Comparison of ENCODE assay signal across 13 cellular contexts in genomic region chrX:136588060-136588459, GRCh38. TPM values are rescaled to one million over a fixed set of nuclear protein-coding genes. Genes with fewer than 3 reads are reported as not detected.
DNase-seq lines count a peak whose midpoint lies in the region; ATAC-seq, FAIRE-seq and TF ChIP-seq lines count a peak whose summit lies in the region.
"Had no signal": no experiment of that assay in that cellular context is flagged by ENCODE, and none has a peak within 500 bp of the region (broad histone marks: within the 10 kb centered on the region; RNA-seq: fewer than 3 reads in every experiment).

No MANE protein-coding gene starts in this region.

- no peaks in the 10 kb centered on the region for H3K36me3 Mint-ChIP-seq in chondrocyte (ENCODE audit: low read depth)
- no peaks in the 10 kb centered on the region for H3K36me3 Mint-ChIP-seq in CD14-positive monocyte
- no peaks in the 10 kb centered on the region for H3K36me3 Mint-ChIP-seq in glutamatergic neuron (ENCODE audit: unreplicated experiment)

- no peaks in the 10 kb centered on the region for H3K27me3 Mint-ChIP-seq in chondrocyte (ENCODE audit: low read depth)
- peaks cover 0 to 2% (median 0%) of the 10 kb centered on the region in 3 donors for H3K27me3 Mint-ChIP-seq in CD14-positive monocyte (ENCODE audit: low read depth in 3 of 3)
- no peaks in the 10 kb centered on the region for H3K27me3 Mint-ChIP-seq in glutamatergic neuron (ENCODE audit: unreplicated experiment)

- no peak overlapping the region for H3K4me3 Mint-ChIP-seq in chondrocyte (ENCODE audit: unreplicated experiment)
- H3K4me3 Mint-ChIP-seq in CD14-positive monocyte: no peak overlapping the region
- H3K4me3 Mint-ChIP-seq in glutamatergic neuron (ENCODE audit: unreplicated experiment): no peak overlapping the region
- H3K4me3 Mint-ChIP-seq: nephron progenitor cell had no signal

- H3K4me1 Mint-ChIP-seq in chondrocyte (ENCODE audit: low read depth) (no peaks in the 10 kb centered on the region), CD14-positive monocyte (peaks cover 5% of the 10 kb centered on the region), glutamatergic neuron (ENCODE audit: low read depth, unreplicated experiment) (no peaks in the 10 kb centered on the region)

- intact Hi-C loops in CD14-positive monocyte (cut with micrococcal nuclease): no loop called here

- DNase-seq in GM18507 (ENCODE audit: extremely low spot score, insufficient read length, low read depth): no peak
- peak; percentile 57 for DNase-seq in epithelial cell of esophagus (ENCODE audit: low read depth)
- no peak for DNase-seq in chondrocyte (ENCODE audit: low spot score)
- DNase-seq in CD14-positive monocyte (ENCODE audit: low spot score): no peak
- no peak for DNase-seq in EL
- DNase-seq in glutamatergic neuron: no peak
- DNase-seq: NCI-H1694, nephron progenitor cell had no signal

- no peak for TF ChIP-seq CTCF in epithelial cell of esophagus (IDR thresholded peaks at IDR 0.05; ENCODE audit: insufficient read depth, low read depth, low read length, missing control alignments)
- no peak for TF ChIP-seq CTCF in chondrocyte (IDR thresholded peaks at IDR 0.05)
- no peak for TF ChIP-seq CTCF in CD14-positive monocyte (IDR thresholded peaks at IDR 0.05)
- no peak for TF ChIP-seq CTCF in glutamatergic neuron (IDR thresholded peaks at IDR 0.05; ENCODE audit: partially characterized antibody, unreplicated experiment)

- H3K27ac Mint-ChIP-seq in chondrocyte (ENCODE audit: unreplicated experiment) (no peak overlapping the region), CD14-positive monocyte (no peak overlapping the region), glutamatergic neuron (ENCODE audit: unreplicated experiment) (no peak overlapping the region)
- H3K27ac Mint-ChIP-seq: nephron progenitor cell had no signal

- ATAC-seq in GM19467 (IDR thresholded peaks at IDR 0.05; ENCODE audit: unreplicated experiment): peak; percentile 57
- ATAC-seq in HG03432 (IDR thresholded peaks at IDR 0.05; ENCODE audit: unreplicated experiment): peak; percentile 78

- peak; percentile 81 for FAIRE-seq in GM18507 (lab: Jason Lieb, UNC)
- FAIRE-seq: RCC 7860 had no signal

- H3K9me3 Mint-ChIP-seq in chondrocyte (ENCODE audit: low read depth) (peaks cover 7% of the 10 kb centered on the region), CD14-positive monocyte (no peaks in the 10 kb centered on the region), glutamatergic neuron (ENCODE audit: unreplicated experiment) (no peaks in the 10 kb centered on the region)

- no peak overlapping the region for H3K4me3 ChIP-seq in epithelial cell of esophagus (ENCODE audit: low read length)

RNA-seq across cellular contexts. Expression of gene VGLL1, which starts 56.0 kb away (rescaled TPM):
- total RNA-seq in chondrocyte (not detected in 3 replicates), glutamatergic neuron (ENCODE audit: unreplicated experiment) (not detected)
- not detected for polyA plus RNA-seq in CD14-positive monocyte
- total RNA-seq: Daoy, subcutaneous adipose tissue had no signal

RNA-seq across cellular contexts. Expression of gene CD40LG, which starts 59.9 kb away (rescaled TPM):
- total RNA-seq in chondrocyte: not detected in 3 replicates
- under 1 TPM in 1 of 2 donors, not detected in 1; 0.09 TPM for polyA plus RNA-seq in CD14-positive monocyte
- total RNA-seq in glutamatergic neuron (ENCODE audit: unreplicated experiment): not detected
- total RNA-seq: Daoy had no signal
